ENCODE assay signal across 10 cellular contexts in genomic region chr20:38181207-38181693, GRCh38. TPM values are rescaled to one million over a fixed set of nuclear protein-coding genes. Genes with fewer than 3 reads are reported as not detected.
A peak's percentile ranks its signal among the peaks of the same experiment; 100 is the strongest.
DNase-seq lines count a peak whose midpoint lies in the region; ATAC-seq lines count a peak whose summit lies in the region.
"Had no signal": no experiment of that assay in that cellular context is flagged by ENCODE, and none has a peak within 500 bp of the region (broad histone marks: within the 10 kb centered on the region; RNA-seq: fewer than 3 reads in every experiment).

No MANE protein-coding gene starts in this region.

- DNase-seq in ELF-1 (ENCODE audit: low read depth, low spot score) (peak; percentile 49), HCEC 1CT (no peak), SHP77 (lab: John Stamatoyannopoulos, UW) (no peak)
- no peak for DNase-seq in activated CD8-positive, alpha-beta memory T cell treated with anti-CD3 and anti-CD28 coated beads, Interleukin-2, amount 50 U/mL, for 4 hours
- DNase-seq: activated CD4-positive, CD25-positive, alpha-beta regulatory T cell; stimulated activated CD4-positive, alpha-beta T cell treated with anti-CD3 and anti-CD28 coated beads, Interleukin-4, amount 100 ng/mL, for 24 hours had no signal

- ATAC-seq in GM19463 (IDR thresholded peaks at IDR 0.05; ENCODE audit: unreplicated experiment) (peak; percentile 96), HG03442 (IDR thresholded peaks at IDR 0.05; ENCODE audit: unreplicated experiment) (peak; percentile 83), esophagus mucosa (peak; percentile 39), HG03097 (IDR thresholded peaks at IDR 0.05; ENCODE audit: low FRiP score, unreplicated experiment) (no peak)

RNA-seq across cellular contexts. Expression of gene TGM2, which starts 16.2 kb away (rescaled TPM):
- 9.6 TPM for total RNA-seq in esophagus mucosa
